In the genomic region with DNA sequence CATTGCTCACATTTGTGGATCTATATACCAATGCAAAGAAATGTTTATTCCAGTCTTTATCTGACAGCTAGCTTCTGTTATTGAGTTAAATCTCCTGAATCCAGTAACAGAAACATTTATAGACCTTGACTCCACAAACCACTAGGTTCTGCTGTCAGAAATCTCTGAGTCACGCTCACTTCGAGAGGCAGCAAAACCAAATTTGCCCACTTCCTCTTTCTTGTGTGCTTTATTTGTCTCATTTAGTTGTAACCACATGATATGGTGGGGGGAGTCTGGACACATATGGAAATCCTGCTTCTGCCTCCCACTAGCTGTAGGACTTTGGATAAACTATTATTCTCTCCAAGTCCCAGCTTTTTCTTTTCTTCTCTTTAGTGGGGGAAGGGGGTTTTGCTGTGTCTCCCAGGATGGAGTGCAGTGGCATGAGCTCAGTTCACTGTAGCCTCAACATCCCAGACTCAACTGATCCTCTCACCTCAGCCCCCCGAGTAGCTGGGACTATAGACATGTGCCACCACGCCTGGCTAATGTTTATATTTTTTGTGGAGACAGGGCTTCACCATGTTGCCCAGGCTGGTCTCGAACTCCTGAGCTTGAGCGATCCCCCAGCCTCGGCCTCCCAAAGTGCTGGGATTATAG, we compare ENCODE assay signal across 8 cellular contexts.
A peak's percentile ranks its signal among the peaks of the same experiment; 100 is the strongest.
DNase-seq lines count a peak whose midpoint lies in the region; ATAC-seq lines count a peak whose summit lies in the region.

No MANE protein-coding gene starts in this region.

- DNase-seq in stimulated activated CD4-positive, alpha-beta T cell treated with anti-CD3 and anti-CD28 coated beads, Interleukin-1b, Interleukin-23, amount 100 ng/mL, for 48 hours, result peak; percentile 27
- no peak for DNase-seq in stimulated activated CD4-positive, alpha-beta T cell treated with anti-CD3 and anti-CD28 coated beads, Interleukin-4, amount 100 ng/mL, for 1 hour
- DNase-seq in NCI-H226 (peak; percentile 58), NCI-H1105 treated with DMSO at 0.1 percent for 48 hours (lab: John Stamatoyannopoulos, UW) (no peak)
- no peak for DNase-seq in central memory CD8-positive, alpha-beta T cell (ENCODE audit: low spot score in 2 of 2)
- DNase-seq in stimulated activated naive CD8-positive, alpha-beta T cell treated with anti-CD3 and anti-CD28 coated beads, Interleukin-15, Interleukin-2, amounts not matched to agents 100 U/mL and 50 U/mL, for 24 hours, result peak; percentile 35
- DNase-seq in effector CD8-positive, alpha-beta T cell (lab: John Stamatoyannopoulos, UW), result no peak

- no peaks in the 10 kb centered on the region for H3K36me3 Mint-ChIP-seq in central memory CD8-positive, alpha-beta T cell (ENCODE audit: insufficient read depth)

- ATAC-seq in HG02759 (IDR thresholded peaks at IDR 0.05; ENCODE audit: unreplicated experiment), result peak; percentile 81
- peak; percentile 49 for ATAC-seq in central memory CD8-positive, alpha-beta T cell (replicated peaks; ENCODE audit: extremely low read depth, poor library complexity, severe bottlenecking)
- peak; percentile 94 for ATAC-seq in stimulated activated naive CD8-positive, alpha-beta T cell treated with anti-CD3 and anti-CD28 coated beads, Interleukin-15, Interleukin-2, amounts not matched to agents 100 U/mL and 50 U/mL, for 24 hours

- H3K4me3 Mint-ChIP-seq in central memory CD8-positive, alpha-beta T cell, result no peak overlapping the region

- no peaks in the 10 kb centered on the region for H3K9me3 Mint-ChIP-seq in central memory CD8-positive, alpha-beta T cell

- H3K27ac Mint-ChIP-seq in central memory CD8-positive, alpha-beta T cell (ENCODE audit: low read depth), result no peak overlapping the region

- peaks cover 3% of the 10 kb centered on the region for H3K27me3 Mint-ChIP-seq in central memory CD8-positive, alpha-beta T cell

- H3K4me1 Mint-ChIP-seq in central memory CD8-positive, alpha-beta T cell, result peaks cover 8% of the 10 kb centered on the region

Comparison
In these comparisons a context has a peak if more than half of its experiments do, and no peak if none do; other contexts are left out.
1. DNase-seq: peak in stimulated activated CD4-positive, alpha-beta T cell treated with anti-CD3 and anti-CD28 coated beads, Interleukin-1b, Interleukin-23, amount 100 ng/mL, for 48 hours (single experiment), NCI-H226 (single experiment) and stimulated activated naive CD8-positive, alpha-beta T cell treated with anti-CD3 and anti-CD28 coated beads, Interleukin-15, Interleukin-2, amounts not matched to agents 100 U/mL and 50 U/mL, for 24 hours (single experiment); none in stimulated activated CD4-positive, alpha-beta T cell treated with anti-CD3 and anti-CD28 coated beads, Interleukin-4, amount 100 ng/mL, for 1 hour (single experiment), central memory CD8-positive, alpha-beta T cell (0 of 2), NCI-H1105 treated with DMSO at 0.1 percent for 48 hours (single experiment) and effector CD8-positive, alpha-beta T cell (single experiment).
2. Peak in every context shown above with its lines, with median percentiles within 50 percentile points of each other: ATAC-seq.